In genomic region chr12:95763809-95764253, GRCh38 we compare ENCODE assay signal across 9 cellular contexts.
A peak's percentile ranks its signal among the peaks of the same experiment; 100 is the strongest.
DNase-seq lines count a peak whose midpoint lies in the region; ATAC-seq, FAIRE-seq and TF ChIP-seq lines count a peak whose summit lies in the region.
"Had no signal": no experiment of that assay in that cellular context is flagged by ENCODE, and none has a peak within 500 bp of the region (broad histone marks: within the 10 kb centered on the region; RNA-seq: fewer than 3 reads in every experiment).

No MANE protein-coding gene starts in this region.

- H3K4me3 Mint-ChIP-seq in activated T-cell treated with anti-CD3 and anti-CD28 coated beads, Interleukin-2, amount 50 U/mL, for 24 hours = no peak overlapping the region
- H3K4me3 Mint-ChIP-seq: B cell had no signal

- DNase-seq in SIG-M5 treated with dmso at 0.1 percent for 504 hours (lab: John Stamatoyannopoulos, UW; ENCODE audit: unreplicated experiment) (peak; percentile 14), SIG-M5 (lab: John Stamatoyannopoulos, UW) (no peak), RCC 7860 (ENCODE audit: low spot score) (peak; percentile 55), fibroblast of mammary gland (ENCODE audit: low read depth) (peak; percentile 86), smooth muscle cell of the brain vasculature (ENCODE audit: low read depth, low spot score) (peak; percentile 45), activated gamma-delta T cell treated with Interleukin-2 at 50 U/mL for 16 hours (no peak)
- no peak for DNase-seq in activated T-cell treated with anti-CD3 and anti-CD28 coated beads, Interleukin-2, amount 50 U/mL, for 24 hours

- no peak for TF ChIP-seq CTCF in fibroblast of mammary gland (conservative IDR thresholded peaks at IDR 0.05; ENCODE audit: control insufficient read depth, insufficient read depth, low read depth, low read length)

- H3K36me3 Mint-ChIP-seq in activated T-cell treated with anti-CD3 and anti-CD28 coated beads, Interleukin-2, amount 50 U/mL, for 24 hours (ENCODE audit: low read depth) = no peaks in the 10 kb centered on the region

- H3K27ac Mint-ChIP-seq in activated T-cell treated with anti-CD3 and anti-CD28 coated beads, Interleukin-2, amount 50 U/mL, for 24 hours = no peak overlapping the region
- H3K27ac Mint-ChIP-seq: B cell had no signal

- no peak overlapping the region for H3K4me3 ChIP-seq in fibroblast of mammary gland (ENCODE audit: control insufficient read depth, low read depth, low read length)

- peak; percentile 56 for FAIRE-seq in RCC 7860 (lab: Jason Lieb, UNC)

- H3K27me3 Mint-ChIP-seq in activated T-cell treated with anti-CD3 and anti-CD28 coated beads, Interleukin-2, amount 50 U/mL, for 24 hours = peaks cover 34% of the 10 kb centered on the region

- ATAC-seq in HG02571 (IDR thresholded peaks at IDR 0.05; ENCODE audit: unreplicated experiment) = no peak

- peaks cover 4% of the 10 kb centered on the region for H3K4me1 Mint-ChIP-seq in activated T-cell treated with anti-CD3 and anti-CD28 coated beads, Interleukin-2, amount 50 U/mL, for 24 hours (ENCODE audit: low read depth)

- no peaks in the 10 kb centered on the region for H3K9me3 Mint-ChIP-seq in activated T-cell treated with anti-CD3 and anti-CD28 coated beads, Interleukin-2, amount 50 U/mL, for 24 hours

Comparison
In these comparisons a context has a peak if more than half of its experiments do, and no peak if none do; other contexts are left out.
1. DNase-seq: peak in SIG-M5 treated with dmso at 0.1 percent for 504 hours (single experiment), RCC 7860 (single experiment), fibroblast of mammary gland (single experiment) and smooth muscle cell of the brain vasculature (single experiment); none in SIG-M5 (single experiment), activated gamma-delta T cell treated with Interleukin-2 at 50 U/mL for 16 hours (single experiment) and activated T-cell treated with anti-CD3 and anti-CD28 coated beads, Interleukin-2, amount 50 U/mL, for 24 hours (single experiment).